26 cellular contexts compared by ENCODE assay signal in the genomic region with DNA sequence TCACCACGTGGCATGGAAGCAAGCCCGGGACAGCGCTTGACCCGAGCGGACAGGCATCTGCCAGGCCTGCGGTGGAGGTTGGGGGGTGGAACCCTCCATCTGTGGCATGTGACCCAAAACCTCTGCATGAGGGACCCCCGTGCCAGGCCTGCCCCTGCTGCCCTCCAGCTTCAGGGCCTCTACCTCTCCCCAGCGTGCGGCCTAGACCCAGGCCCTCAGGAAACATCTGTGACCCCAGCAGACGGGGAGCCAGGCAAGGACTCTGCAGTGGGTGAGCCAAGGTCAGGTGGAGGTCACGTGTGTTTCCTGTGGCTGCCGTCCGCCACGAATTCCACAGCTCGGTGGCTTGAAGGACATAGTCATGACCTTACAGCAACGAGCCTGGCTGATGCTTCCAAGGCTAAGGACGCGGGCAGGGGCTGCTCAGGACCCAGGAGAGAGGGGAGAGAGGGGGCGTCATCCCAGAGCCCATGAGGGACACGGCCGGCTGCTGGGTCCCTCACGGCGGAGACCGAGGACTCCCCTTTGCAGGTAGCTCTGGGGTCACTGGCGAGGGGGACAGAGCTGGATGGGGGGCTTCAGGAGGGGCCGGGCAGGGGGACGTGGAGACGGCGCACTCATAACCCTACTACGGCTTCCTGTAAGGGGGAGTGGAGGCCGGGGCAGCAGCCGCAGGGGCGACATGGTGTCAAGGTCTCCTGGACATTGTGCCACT.
"Had no signal": no experiment of that assay in that cellular context is flagged by ENCODE, and none has a peak within 500 bp of the region (broad histone marks: within the 10 kb centered on the region; RNA-seq: fewer than 3 reads in every experiment).

No MANE protein-coding gene starts in this region.

- H3K27me3 Mint-ChIP-seq: activated naive CD8-positive, alpha-beta T cell treated with anti-CD3 and anti-CD28 coated beads, Interleukin-2, amount 50 U/mL, for 24 hours; T-cell had no signal

- H3K27ac Mint-ChIP-seq: activated CD8-positive, alpha-beta T cell treated with anti-CD3 and anti-CD28 coated beads, Interleukin-2, amount 10 ng/mL, durations not matched to agents 7 days and 5 days; activated naive CD8-positive, alpha-beta T cell treated with anti-CD3 and anti-CD28 coated beads, Interleukin-2, amount 50 U/mL, for 24 hours; activated T-helper 1 cell treated with anti-CD3 and anti-CD28 coated beads, Interleukin-12 subunit alpha, Interleukin-12 subunit beta, Interleukin-2, Interleukin-4 antibody, amounts not matched to agents 30 ng/mL and 10 ng/mL and 1 ng/mL, durations not matched to agents 14 hours and 24 hours and 36 hours; T-cell; T-helper 2 cell treated with Interferon-gamma antibody and Interleukin-4, amounts not matched to agents 5 μg/mL and 100 μg/mL, for 36 hours had no signal

- H3K4me1 ChIP-seq: body of pancreas, uterus had no signal

- H3K27me3 ChIP-seq: body of pancreas, cardiac muscle cell, uterus had no signal

- H3K4me3 ChIP-seq: body of pancreas, cardiac muscle cell, smooth muscle cell, uterus had no signal

- H3K4me1 Mint-ChIP-seq: activated naive CD8-positive, alpha-beta T cell treated with anti-CD3 and anti-CD28 coated beads, Interleukin-2, amount 50 U/mL, for 24 hours; T-cell had no signal

- H3K36me3 ChIP-seq: cardiac muscle cell, uterus, WERI-Rb-1 had no signal

- ATAC-seq: activated CD8-positive, alpha-beta T cell treated with anti-CD3 and anti-CD28 coated beads, Interleukin-2, amount 10 ng/mL, durations not matched to agents 7 days and 5 days; body of pancreas; esophagus mucosa; T-cell had no signal

- H3K4me3 Mint-ChIP-seq: activated CD8-positive, alpha-beta T cell treated with anti-CD3 and anti-CD28 coated beads, Interleukin-2, amount 10 ng/mL, durations not matched to agents 7 days and 5 days; activated naive CD8-positive, alpha-beta T cell treated with anti-CD3 and anti-CD28 coated beads, Interleukin-2, amount 50 U/mL, for 24 hours; activated T-helper 1 cell treated with anti-CD3 and anti-CD28 coated beads, Interleukin-12 subunit alpha, Interleukin-12 subunit beta, Interleukin-2, Interleukin-4 antibody, amounts not matched to agents 30 ng/mL and 10 ng/mL and 1 ng/mL, durations not matched to agents 14 hours and 24 hours and 36 hours; nephron progenitor cell; T-cell; T-helper 2 cell treated with Interferon-gamma antibody and Interleukin-4, amounts not matched to agents 5 μg/mL and 100 μg/mL, for 36 hours had no signal

- H3K4me2 ChIP-seq: smooth muscle cell had no signal

- H3K9me3 Mint-ChIP-seq: activated naive CD8-positive, alpha-beta T cell treated with anti-CD3 and anti-CD28 coated beads, Interleukin-2, amount 50 U/mL, for 24 hours; T-cell; T-helper 2 cell treated with Interferon-gamma antibody and Interleukin-4, amounts not matched to agents 5 μg/mL and 100 μg/mL, for 36 hours had no signal

- FAIRE-seq: endothelial cell of umbilical vein, frontal cortex, TTC549 had no signal

- H3K9me3 ChIP-seq: body of pancreas, uterus had no signal

- H3K27ac ChIP-seq: body of pancreas, cardiac muscle cell, uterus, WERI-Rb-1 had no signal

- DNase-seq: activated CD4-positive, alpha-beta T cell treated with anti-CD3 and anti-CD28 coated beads, Interleukin-2, amount 50 U/mL, for 1 hour; activated CD4-positive, CD25-positive, alpha-beta regulatory T cell treated with anti-CD3 and anti-CD28 coated beads, Interleukin-2, amount 50 U/mL, for 72 hours; activated gamma-delta T cell; activated naive CD4-positive, alpha-beta T cell treated with anti-CD3 and anti-CD28 coated beads, Interleukin-2, amount 50 U/mL, for 16 hours; body of pancreas; effector memory CD4-positive, alpha-beta T cell; hippocampal formation; mesenchymal stem cell; nephron progenitor cell; nucleus accumbens; stimulated activated CD4-positive, alpha-beta T cell treated with anti-CD3 and anti-CD28 coated beads, Interleukin-2, amount 100 ng/mL, for 48 hours; stimulated activated CD8-positive, alpha-beta memory T cell treated with anti-CD3 and anti-CD28 coated beads, Interleukin-4, amount 100 ng/mL, for 48 hours; stimulated activated naive CD4-positive, alpha-beta T cell; T-cell; uterus; WERI-Rb-1 had no signal
